ENCODE assay signal across 8 cellular contexts in the genomic region with DNA sequence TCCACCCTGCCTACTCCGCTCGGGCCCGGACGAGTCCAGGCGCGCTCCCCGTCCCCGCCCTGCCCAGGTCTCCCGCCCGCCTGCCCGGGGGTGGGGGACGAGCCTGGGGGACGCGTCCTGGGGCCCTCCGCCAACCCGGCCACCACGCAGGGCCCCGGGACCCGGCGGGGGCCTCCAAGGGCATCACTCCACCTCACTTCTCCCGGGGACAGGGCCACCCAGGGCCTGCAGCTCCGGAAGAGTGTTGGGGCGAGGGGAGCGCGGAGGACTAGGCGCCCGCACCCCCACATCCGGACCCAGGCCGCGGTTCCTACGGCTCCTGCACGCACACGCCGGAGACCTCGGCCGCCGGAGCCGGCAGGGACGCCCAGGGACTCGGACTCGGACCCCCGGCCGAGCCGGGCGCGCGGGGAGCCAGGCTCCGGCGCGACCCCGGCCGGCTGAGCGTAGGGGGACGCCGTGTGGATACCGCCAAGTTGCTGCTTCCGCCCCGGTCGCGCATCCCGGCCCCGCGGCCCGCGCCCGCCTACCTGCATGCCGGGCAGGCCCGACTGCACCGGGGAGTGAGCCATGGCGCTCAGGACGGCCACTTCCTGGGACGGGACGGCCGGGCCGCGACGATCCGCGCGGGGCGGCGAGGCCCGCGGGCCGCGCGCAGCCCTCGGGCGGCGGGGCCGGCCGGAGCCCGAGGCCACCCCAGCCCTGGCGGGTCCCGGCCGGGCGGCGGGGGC. TPM values are rescaled to one million over a fixed set of nuclear protein-coding genes. Genes with fewer than 3 reads are reported as not detected.
DNase-seq lines count a peak whose midpoint lies in the region; ATAC-seq and TF ChIP-seq lines count a peak whose summit lies in the region.

No MANE protein-coding gene starts in this region.

- peaks cover 16% of the 10 kb centered on the region for H3K79me1 ChIP-seq in trophoblast cell (ENCODE audit: low read length)

- peaks cover 5% of the 10 kb centered on the region for H3K36me3 Mint-ChIP-seq in activated naive CD4-positive, alpha-beta T cell treated with anti-CD3 and anti-CD28 coated beads for 36 hours (ENCODE audit: low read depth)
- peaks cover 6% of the 10 kb centered on the region for H3K36me3 Mint-ChIP-seq in glutamatergic neuron (ENCODE audit: unreplicated experiment)

- peak; percentile 65 for DNase-seq in DMS79 treated with DMSO at 0.1 percent for 48 hours (lab: John Stamatoyannopoulos, UW)
- DNase-seq in DMS79 (lab: John Stamatoyannopoulos, UW), result no peak
- DNase-seq in NCI-H748 treated with DMSO at 0.1 percent for 48 hours (lab: John Stamatoyannopoulos, UW), result peak; percentile 17
- DNase-seq in activated naive CD4-positive, alpha-beta T cell treated with anti-CD3 and anti-CD28 coated beads for 36 hours, result peak; percentile 62
- DNase-seq in glutamatergic neuron, result peak; percentile 59
- no peak for DNase-seq in trophoblast cell
- no peak for DNase-seq in NCI-H510A treated with DMSO at 0.1 percent for 48 hours (lab: John Stamatoyannopoulos, UW)

- H2BK5ac ChIP-seq in trophoblast cell (ENCODE audit: low read depth, low read length, poor library complexity), result peak overlapping the region; percentile 87

- H3K4me3 ChIP-seq in trophoblast cell (ENCODE audit: low read depth, low read length), result peak overlapping the region; percentile 99

- H2AK5ac ChIP-seq in trophoblast cell (ENCODE audit: low read length), result peak overlapping the region; percentile 93

- peak overlapping the region; percentile 99 for H2BK120ac ChIP-seq in trophoblast cell (ENCODE audit: insufficient read depth, low read length, poor library complexity)

- WGBS in trophoblast cell (ENCODE audit: extremely low coverage, insufficient coverage, insufficient read length), result no CpG with 5 or more reads among the region's 98 CpGs

- no peaks in the 10 kb centered on the region for H3K36me3 ChIP-seq in trophoblast cell (ENCODE audit: control insufficient read depth in 1 of 2, insufficient read depth in 2 of 2, low read length in 2 of 2)

- intact Hi-C loops in activated naive CD4-positive, alpha-beta T cell treated with anti-CD3 and anti-CD28 coated beads for 36 hours (cut with micrococcal nuclease), result loop anchor here (10.0 kb wide), 1 partner anchor 1352 kb away; the partner anchor contains the start of gene MBNL2

- H3K27ac Mint-ChIP-seq in activated naive CD4-positive, alpha-beta T cell treated with anti-CD3 and anti-CD28 coated beads for 36 hours, result peak overlapping the region; percentile 88
- H3K27ac Mint-ChIP-seq in glutamatergic neuron (ENCODE audit: unreplicated experiment), result no peak overlapping the region

- no peaks in the 10 kb centered on the region for H3K27me3 ChIP-seq in trophoblast cell (ENCODE audit: insufficient read depth, low read length)

- ATAC-seq in HG02610 (IDR thresholded peaks at IDR 0.05; ENCODE audit: unreplicated experiment), result peak; percentile 36

- peak overlapping the region; percentile 84 for H3K4me3 Mint-ChIP-seq in activated naive CD4-positive, alpha-beta T cell treated with anti-CD3 and anti-CD28 coated beads for 36 hours
- H3K4me3 Mint-ChIP-seq in glutamatergic neuron (ENCODE audit: unreplicated experiment), result no peak overlapping the region

- peak overlapping the region; percentile 99 for H3K4ac ChIP-seq in trophoblast cell (ENCODE audit: low read depth, low read length)

- peak overlapping the region; percentile 98 for H3K14ac ChIP-seq in trophoblast cell (ENCODE audit: low read length)

- H2AFZ ChIP-seq in trophoblast cell (ENCODE audit: insufficient read depth, low read length, poor library complexity), result peak overlapping the region; percentile 88

- TF ChIP-seq CTCF in glutamatergic neuron (IDR thresholded peaks at IDR 0.05; ENCODE audit: partially characterized antibody, unreplicated experiment), result no peak

- H3K4me2 ChIP-seq in trophoblast cell (ENCODE audit: low read length), result peak overlapping the region; percentile 90

- peak overlapping the region; percentile 99 for H3K18ac ChIP-seq in trophoblast cell (ENCODE audit: low read length)

- no peaks in the 10 kb centered on the region for H3K27me3 Mint-ChIP-seq in activated naive CD4-positive, alpha-beta T cell treated with anti-CD3 and anti-CD28 coated beads for 36 hours (ENCODE audit: low read depth)
- peaks cover 19% of the 10 kb centered on the region for H3K27me3 Mint-ChIP-seq in glutamatergic neuron (ENCODE audit: unreplicated experiment)

- H4K91ac ChIP-seq in trophoblast cell (ENCODE audit: low read depth, low read length), result peak overlapping the region; percentile 93

- no peak overlapping the region for H2BK12ac ChIP-seq in trophoblast cell (ENCODE audit: low read length)

- CTCF ChIA-PET in activated naive CD4-positive, alpha-beta T cell treated with anti-CD3 and anti-CD28 coated beads for 36 hours (lab: Charles Lee), result interaction anchor here (1.6 kb wide), 1 partner anchor 131 kb away, joined by 5 read pairs; no protein-coding TSS in a partner anchor

- peak overlapping the region; percentile 91 for H4K8ac ChIP-seq in trophoblast cell (ENCODE audit: low read depth, low read length)

- H3K9ac ChIP-seq in trophoblast cell (ENCODE audit: low read length), result peak overlapping the region; percentile 97

- H3K9me3 ChIP-seq in trophoblast cell (ENCODE audit: insufficient read depth, low read depth, low read length), result no peaks in the 10 kb centered on the region

- H3K9me3 Mint-ChIP-seq in activated naive CD4-positive, alpha-beta T cell treated with anti-CD3 and anti-CD28 coated beads for 36 hours, result no peaks in the 10 kb centered on the region
- H3K9me3 Mint-ChIP-seq in glutamatergic neuron (ENCODE audit: unreplicated experiment), result peaks cover 27% of the 10 kb centered on the region

- H3K4me1 ChIP-seq in trophoblast cell (ENCODE audit: control insufficient read depth in 1 of 2, insufficient read depth in 2 of 2, low read length in 2 of 2), result peaks cover 10 to 18% of the 10 kb centered on the region in 2 experiments

- H3K79me2 ChIP-seq in trophoblast cell (ENCODE audit: control insufficient read depth, insufficient read depth, low read length, poor library complexity), result peaks cover 23% of the 10 kb centered on the region

- H4K12ac ChIP-seq in trophoblast cell (ENCODE audit: low read depth, low read length), result peak overlapping the region; percentile 97

- peaks cover 38% of the 10 kb centered on the region for H3K4me1 Mint-ChIP-seq in activated naive CD4-positive, alpha-beta T cell treated with anti-CD3 and anti-CD28 coated beads for 36 hours (ENCODE audit: low read depth)
- H3K4me1 Mint-ChIP-seq in glutamatergic neuron (ENCODE audit: low read depth, unreplicated experiment), result peaks cover 39% of the 10 kb centered on the region

- peak overlapping the region; percentile 89 for H3K27ac ChIP-seq in trophoblast cell (ENCODE audit: low read depth, low read length)

- H3K23ac ChIP-seq in trophoblast cell (ENCODE audit: low read length), result no peak overlapping the region

RNA-seq across cellular contexts. Expression of gene STK24, which starts 0.5 kb away (rescaled TPM):
- total RNA-seq in activated naive CD4-positive, alpha-beta T cell treated with anti-CD3 and anti-CD28 coated beads for 36 hours, result 10 to 100 TPM; 95.5 to 96.7 TPM
- total RNA-seq in glutamatergic neuron (ENCODE audit: unreplicated experiment), result 188 TPM
- polyA plus RNA-seq in trophoblast cell (2013), result 105 and 107 TPM in 2 replicates

Comparison
In these comparisons a context has a peak if more than half of its experiments do, and no peak if none do; other contexts are left out.
1. DNase-seq: peak in DMS79 treated with DMSO at 0.1 percent for 48 hours (single experiment), NCI-H748 treated with DMSO at 0.1 percent for 48 hours (single experiment), activated naive CD4-positive, alpha-beta T cell treated with anti-CD3 and anti-CD28 coated beads for 36 hours (single experiment) and glutamatergic neuron (single experiment); none in DMS79 (single experiment), trophoblast cell (0 of 2) and NCI-H510A treated with DMSO at 0.1 percent for 48 hours (single experiment).